In the genomic region with DNA sequence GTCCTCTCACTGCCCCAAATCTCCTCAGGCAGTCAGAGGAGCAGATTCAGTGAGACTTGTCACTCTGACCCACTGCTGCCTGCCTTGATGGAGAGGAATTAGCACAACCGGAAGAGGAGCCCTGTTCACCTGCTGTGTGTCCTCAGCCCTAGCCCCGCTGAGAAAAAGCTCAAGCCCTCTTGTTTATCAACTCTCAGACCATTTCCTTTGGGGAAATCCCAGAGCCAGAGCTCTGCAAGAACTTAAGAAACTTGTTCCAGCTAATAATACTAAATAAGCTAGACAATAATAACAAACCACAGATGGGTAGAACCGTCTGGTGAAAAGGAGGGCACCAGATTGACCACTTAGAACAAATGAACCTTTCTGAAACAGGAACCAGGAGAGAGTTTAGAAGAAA, we compare ENCODE assay signal across 10 cellular contexts. TPM values are rescaled to one million over a fixed set of nuclear protein-coding genes. Genes with fewer than 3 reads are reported as not detected.
DNase-seq lines count a peak whose midpoint lies in the region; ATAC-seq lines count a peak whose summit lies in the region.
"Had no signal": no experiment of that assay in that cellular context is flagged by ENCODE, and none has a peak within 500 bp of the region (broad histone marks: within the 10 kb centered on the region; RNA-seq: fewer than 3 reads in every experiment).

No MANE protein-coding gene starts in this region.

- peak overlapping the region in 1 of 2 donors; percentile 56 for H3K4me3 Mint-ChIP-seq in effector memory CD8-positive, alpha-beta T cell
- H3K4me3 Mint-ChIP-seq: activated naive CD8-positive, alpha-beta T cell treated with anti-CD3 and anti-CD28 coated beads for 36 hours had no signal

- peaks cover 12 to 14% of the 10 kb centered on the region in 2 donors for H3K4me1 Mint-ChIP-seq in effector memory CD8-positive, alpha-beta T cell (ENCODE audit: low read depth in 2 of 2)

- no peaks in the 10 kb centered on the region for H3K36me3 Mint-ChIP-seq in effector memory CD8-positive, alpha-beta T cell (ENCODE audit: insufficient read depth)
- H3K36me3 Mint-ChIP-seq: activated naive CD8-positive, alpha-beta T cell treated with anti-CD3 and anti-CD28 coated beads for 36 hours had no signal

- no peaks in the 10 kb centered on the region for H3K9me3 Mint-ChIP-seq in effector memory CD8-positive, alpha-beta T cell

- no peaks in the 10 kb centered on the region for H3K27me3 Mint-ChIP-seq in effector memory CD8-positive, alpha-beta T cell
- H3K27me3 Mint-ChIP-seq: activated naive CD8-positive, alpha-beta T cell treated with anti-CD3 and anti-CD28 coated beads for 36 hours; CD4-positive, CD25-positive, alpha-beta regulatory T cell had no signal

- H3K27ac Mint-ChIP-seq in effector memory CD8-positive, alpha-beta T cell, result peak overlapping the region in 1 of 2 donors; percentile 74
- H3K27ac Mint-ChIP-seq: activated naive CD8-positive, alpha-beta T cell treated with anti-CD3 and anti-CD28 coated beads for 36 hours had no signal

- ATAC-seq in GM18502 (IDR thresholded peaks at IDR 0.05; ENCODE audit: poor library complexity, unreplicated experiment) (peak; percentile 91), GM21423 (IDR thresholded peaks at IDR 0.05; ENCODE audit: unreplicated experiment) (peak; percentile 73), HG03196 (IDR thresholded peaks at IDR 0.05; ENCODE audit: unreplicated experiment) (peak; percentile 57), HG03025 (IDR thresholded peaks at IDR 0.05; ENCODE audit: low FRiP score, unreplicated experiment) (no peak)
- ATAC-seq in effector memory CD8-positive, alpha-beta T cell (replicated peaks), result peak; percentile 58

- no peak for DNase-seq in effector memory CD8-positive, alpha-beta T cell
- no peak for DNase-seq in ureter (ENCODE audit: low spot score)
- DNase-seq in NCI-H187 treated with DMSO at 0.1 percent for 48 hours (lab: John Stamatoyannopoulos, UW), result no peak
- no peak for DNase-seq in HPDE6-E6E7 (ENCODE audit: extremely low spot score)
- DNase-seq: activated naive CD8-positive, alpha-beta T cell treated with anti-CD3 and anti-CD28 coated beads for 36 hours had no signal

RNA-seq across cellular contexts. Expression of gene ITGB1, which starts 37.7 kb away (rescaled TPM):
- 349 TPM for total RNA-seq in ureter
